8 cellular contexts compared by ENCODE assay signal in the genomic region with DNA sequence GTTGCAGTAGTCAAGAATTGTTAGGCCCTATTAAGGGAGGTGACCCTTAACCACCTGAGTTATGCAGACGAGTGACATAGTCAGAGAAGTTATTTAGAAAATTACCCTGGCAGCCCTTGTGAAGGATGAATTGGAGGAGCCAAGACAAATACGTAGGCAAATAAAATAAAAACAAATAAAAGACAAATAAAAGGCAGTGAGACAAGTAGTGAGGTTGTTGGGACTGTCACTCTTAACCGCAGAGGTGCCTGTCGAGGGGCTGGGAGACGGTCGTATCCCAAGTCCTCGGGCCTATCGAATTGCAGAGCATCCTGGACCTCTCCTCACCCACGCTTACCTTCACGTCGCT. TPM values are rescaled to one million over a fixed set of nuclear protein-coding genes. Genes with fewer than 3 reads are reported as not detected.
DNase-seq lines count a peak whose midpoint lies in the region; ATAC-seq, FAIRE-seq and TF ChIP-seq lines count a peak whose summit lies in the region.

No MANE protein-coding gene starts in this region.

- dilution Hi-C loops in endothelial cell of umbilical vein (cut with MboI; ENCODE audit: extremely low pct_ligation_motif_present, low sequenced_read_pairs), result no loop called here

- no peaks in the 10 kb centered on the region for H3K9me1 ChIP-seq in endothelial cell of umbilical vein (replicated peaks; ENCODE audit: control insufficient read depth, extremely low read depth, insufficient read depth, low read length)

- H2BK15ac ChIP-seq in neuronal stem cell (ENCODE audit: low read length), result no peak overlapping the region

- BruUV-seq in endothelial cell of umbilical vein (replicated peaks; lab: Mats Ljungman, UMichigan), result no TSS peak

- H3K4ac ChIP-seq in neuronal stem cell (ENCODE audit: low read length), result no peak overlapping the region

- POLR2A ChIA-PET in endothelial cell of umbilical vein (lab: Charles Lee), result no interaction called here

- H3K9ac ChIP-seq in BLaER1 treated with 17β-estradiol and CSF1 and Interleukin-3, amounts not matched to agents 10 nM and 100 nM, result peak overlapping the region; percentile 56 to 85 (median 82); a peak in 21 of 22 replicates
- H3K9ac ChIP-seq in endothelial cell of umbilical vein (replicated peaks; ENCODE audit: extremely low read depth, insufficient read depth, low read length), result no peak overlapping the region
- peak overlapping the region; percentile 88 for H3K9ac ChIP-seq in neuronal stem cell (ENCODE audit: low read depth, low read length, poor library complexity)

- no CpG with 5 or more reads among the region's 11 CpGs for WGBS in neuronal stem cell (ENCODE audit: extremely low coverage in 2 of 2, insufficient read length in 2 of 2, insufficient replicate concordance in 1 of 2), 2 donors

- intact Hi-C loops in endothelial cell of umbilical vein (cut with micrococcal nuclease), result no loop called here

- H3K23ac ChIP-seq in neuronal stem cell (ENCODE audit: low read depth, low read length, poor library complexity), result peak overlapping the region; percentile 73

- no peaks in the 10 kb centered on the region for H3K79me1 ChIP-seq in neuronal stem cell (ENCODE audit: low read depth, low read length)

- no peak for DNase-seq in endothelial cell of umbilical vein (ENCODE audit: low read depth, low spot score)
- DNase-seq in neuronal stem cell (ENCODE audit: low spot score), result no peak
- no peak for DNase-seq in HuH-7.5 (ENCODE audit: low spot score)

- H2BK120ac ChIP-seq in neuronal stem cell (ENCODE audit: low read depth, low read length), result no peak overlapping the region

- no peaks in the 10 kb centered on the region for H3K79me2 ChIP-seq in endothelial cell of umbilical vein (ENCODE audit: control insufficient read depth, insufficient read depth, low read length)

- H3K18ac ChIP-seq in neuronal stem cell (ENCODE audit: low read length), result peak overlapping the region; percentile 48

- no peak for TF ChIP-seq POLR2A in endothelial cell of umbilical vein (IDR thresholded peaks at IDR 0.05; ENCODE audit: low read depth, low read length)

- H4K20me1 ChIP-seq in BLaER1 treated with 17β-estradiol and CSF1 and Interleukin-3, amounts not matched to agents 10 nM and 100 nM, result no peaks in the 10 kb centered on the region
- H4K20me1 ChIP-seq in endothelial cell of umbilical vein (replicated peaks; ENCODE audit: control insufficient read depth, extremely low read depth, insufficient read depth, low read length), result no peaks in the 10 kb centered on the region

- no peak for ATAC-seq in GM21528 (IDR thresholded peaks at IDR 0.05; ENCODE audit: low FRiP score, unreplicated experiment)
- ATAC-seq in HG03354 (IDR thresholded peaks at IDR 0.05; ENCODE audit: poor library complexity, severe bottlenecking, unreplicated experiment), result no peak
- no peak for ATAC-seq in GM21447 (IDR thresholded peaks at IDR 0.05; ENCODE audit: unreplicated experiment)

- no peak overlapping the region for H2BK5ac ChIP-seq in neuronal stem cell (ENCODE audit: low read length)

- no peaks in the 10 kb centered on the region for H3K36me3 ChIP-seq in BLaER1 treated with 17β-estradiol and CSF1 and Interleukin-3, amounts not matched to agents 10 nM and 100 nM
- H3K36me3 ChIP-seq in KOPT-K1 (ENCODE audit: insufficient read depth, low read length), result no peaks in the 10 kb centered on the region
- no peaks in the 10 kb centered on the region for H3K36me3 ChIP-seq in endothelial cell of umbilical vein (ENCODE audit: control insufficient read depth in 2 of 2, extremely low read depth in 1 of 2, insufficient read depth in 2 of 2, low read length in 2 of 2)
- H3K36me3 ChIP-seq in neuronal stem cell (replicated peaks in 1 of 2; ENCODE audit: control insufficient read depth in 2 of 2, insufficient read depth in 2 of 2, low read length in 2 of 2), result no peaks in the 10 kb centered on the region

- peaks cover 0 to 19% (median 6%) of the 10 kb centered on the region in 10 experiments; a peak in 7 of 20 replicates for H3K4me1 ChIP-seq in BLaER1 treated with 17β-estradiol and CSF1 and Interleukin-3, amounts not matched to agents 10 nM and 100 nM
- H3K4me1 ChIP-seq in endothelial cell of umbilical vein (ENCODE audit: control insufficient read depth, extremely low read depth, insufficient read depth, low read length) (no peaks in the 10 kb centered on the region), neuronal stem cell (ENCODE audit: control insufficient read depth in 2 of 2, insufficient read depth in 1 of 2, low read depth in 1 of 2, low read length in 2 of 2) (no peaks in the 10 kb centered on the region)

- H2AFZ ChIP-seq in endothelial cell of umbilical vein (ENCODE audit: low read depth, low read length), result peak overlapping the region; percentile 80
- peak overlapping the region; percentile 93 for H2AFZ ChIP-seq in neuronal stem cell (ENCODE audit: low read length)

- no peak for FAIRE-seq in endothelial cell of umbilical vein (lab: Jason Lieb, UNC)

- H2BK12ac ChIP-seq in neuronal stem cell (ENCODE audit: low read length), result no peak overlapping the region

- H3K14ac ChIP-seq in neuronal stem cell (ENCODE audit: low read length), result no peak overlapping the region

- H3K27me3 ChIP-seq in BLaER1 treated with 17β-estradiol and CSF1 and Interleukin-3, amounts not matched to agents 10 nM and 100 nM, result peaks cover 0 to 46% (median 14%) of the 10 kb centered on the region in 11 experiments; a peak in 11 of 22 replicates
- no peaks in the 10 kb centered on the region for H3K27me3 ChIP-seq in endothelial cell of umbilical vein (ENCODE audit: control insufficient read depth in 2 of 2, insufficient read depth in 2 of 2, low read length in 2 of 2)
- no peaks in the 10 kb centered on the region for H3K27me3 ChIP-seq in neuronal stem cell (ENCODE audit: control insufficient read depth in 3 of 3, insufficient read depth in 3 of 3, low read depth in 1 of 3, low read length in 3 of 3)

- H4K91ac ChIP-seq in neuronal stem cell (ENCODE audit: low read depth, low read length, poor library complexity), result no peak overlapping the region

- no peak overlapping the region for H4K8ac ChIP-seq in neuronal stem cell (ENCODE audit: low read depth, low read length)

- H3K27ac ChIP-seq in BLaER1 treated with 17β-estradiol and CSF1 and Interleukin-3, amounts not matched to agents 10 nM and 100 nM, result peak overlapping the region in 10 of 11 experiments; percentile 74 to 87 (median 84); a peak in 16 of 22 replicates
- peak overlapping the region; percentile 95 for H3K27ac ChIP-seq in KOPT-K1 (ENCODE audit: low read depth, low read length, poor library complexity, severe bottlenecking)
- H3K27ac ChIP-seq in endothelial cell of umbilical vein (ENCODE audit: insufficient read depth, low read depth, low read length), result no peak overlapping the region
- no peak overlapping the region for H3K27ac ChIP-seq in neuronal stem cell (replicated peaks; ENCODE audit: low read length)

- H3K9me3 ChIP-seq in BLaER1 treated with 17β-estradiol and CSF1 and Interleukin-3, amounts not matched to agents 10 nM and 100 nM (replicated peaks in 1 of 11), result peaks cover 0 to 11% (median 9%) of the 10 kb centered on the region in 11 experiments; a peak in 11 of 22 replicates
- no peaks in the 10 kb centered on the region for H3K9me3 ChIP-seq in KOPT-K1 (ENCODE audit: insufficient read depth, low read length, poor library complexity, severe bottlenecking)
- no peaks in the 10 kb centered on the region for H3K9me3 ChIP-seq in endothelial cell of umbilical vein (replicated peaks; ENCODE audit: control insufficient read depth, insufficient read depth, low read length)
- H3K9me3 ChIP-seq in neuronal stem cell (replicated peaks in 1 of 2; ENCODE audit: control insufficient read depth in 2 of 2, insufficient read depth in 1 of 2, low read depth in 1 of 2, low read length in 2 of 2), result no peaks in the 10 kb centered on the region

- no peak for TF ChIP-seq CTCF in endothelial cell of umbilical vein (IDR thresholded peaks at IDR 0.05; ENCODE audit: extremely low read depth in 1 of 2, insufficient read depth in 1 of 2, low read depth in 1 of 2, low read length in 2 of 2)

- peak overlapping the region; percentile 56 to 77 (median 69) for H3K4me3 ChIP-seq in BLaER1 treated with 17β-estradiol and CSF1 and Interleukin-3, amounts not matched to agents 10 nM and 100 nM
- H3K4me3 ChIP-seq in endothelial cell of umbilical vein (replicated peaks in 1 of 3; ENCODE audit: insufficient read depth in 1 of 3, low read depth in 1 of 3, low read length in 3 of 3) (peak overlapping the region in 1 of 3 experiments; percentile 31), neuronal stem cell (ENCODE audit: low read length in 2 of 2) (peak overlapping the region; percentile 64 to 80)

- no peak overlapping the region for H2AK5ac ChIP-seq in neuronal stem cell (ENCODE audit: low read depth, low read length)

- peak overlapping the region; percentile 48 to 75 (median 66) for H3K4me2 ChIP-seq in BLaER1 treated with 17β-estradiol and CSF1 and Interleukin-3, amounts not matched to agents 10 nM and 100 nM
- peak overlapping the region; percentile 55 for H3K4me2 ChIP-seq in endothelial cell of umbilical vein (ENCODE audit: insufficient read depth, low read length)
- H3K4me2 ChIP-seq in neuronal stem cell (ENCODE audit: insufficient read depth, low read length, poor library complexity, severe bottlenecking), result peak overlapping the region; percentile 54

- CTCF ChIA-PET in endothelial cell of umbilical vein (lab: Charles Lee), result interaction anchor here (0.6 to 1.2 kb wide), 3 partner anchors 59 to 489 kb away, joined by 3 to 4 read pairs (median 3); no protein-coding TSS in a partner anchor

RNA-seq across cellular contexts. Expression of a gene that starts 0.4 kb away (rescaled TPM):
- total RNA-seq in endothelial cell of umbilical vein, result not detected in 2 replicates
- not detected in 2 replicates for polyA plus RNA-seq in endothelial cell of umbilical vein
- not detected in 2 replicates for polyA plus RNA-seq in endothelial cell of umbilical vein (2011; cell fraction: cytosol; rRNA removed)
- polyA plus RNA-seq in endothelial cell of umbilical vein (2011; cell fraction: nucleus; rRNA removed), result not detected in 2 replicates
- 0.05 and 0.07 TPM in 2 replicates for polyA plus RNA-seq in endothelial cell of umbilical vein (2012)
- polyA minus RNA-seq in endothelial cell of umbilical vein, result 0.04 TPM in 1 of 2 replicates, not detected in the other
- not detected for polyA minus RNA-seq in endothelial cell of umbilical vein (2011; cell fraction: cytosol; rRNA and poly(A)+ RNA removed)
- not detected in 2 replicates for polyA minus RNA-seq in endothelial cell of umbilical vein (2011; cell fraction: nucleus; rRNA and poly(A)+ RNA removed)
- polyA plus RNA-seq in neuronal stem cell (2013, experiment 1 of 2), result 5.2 TPM
- 5.2 TPM for polyA plus RNA-seq in neuronal stem cell (2013, experiment 2 of 2)

RNA-seq across cellular contexts. Expression of a gene that starts 58.0 kb away (rescaled TPM):
- total RNA-seq in endothelial cell of umbilical vein, result 12.8 and 14.6 TPM in 2 replicates
- 11.5 and 12.8 TPM in 2 replicates for polyA plus RNA-seq in endothelial cell of umbilical vein
- 16.5 and 17.3 TPM in 2 replicates for polyA plus RNA-seq in endothelial cell of umbilical vein (2011; cell fraction: cytosol; rRNA removed)
- 29.2 and 32.5 TPM in 2 replicates for polyA plus RNA-seq in endothelial cell of umbilical vein (2011; cell fraction: nucleus; rRNA removed)
- polyA plus RNA-seq in endothelial cell of umbilical vein (2012), result 10.7 and 11.2 TPM in 2 replicates
- polyA minus RNA-seq in endothelial cell of umbilical vein, result 11.9 and 17.2 TPM in 2 replicates
- polyA minus RNA-seq in endothelial cell of umbilical vein (2011; cell fraction: cytosol; rRNA and poly(A)+ RNA removed), result not detected
- 10.1 and 14.5 TPM in 2 replicates for polyA minus RNA-seq in endothelial cell of umbilical vein (2011; cell fraction: nucleus; rRNA and poly(A)+ RNA removed)
- polyA plus RNA-seq in neuronal stem cell (2013, experiment 1 of 2), result 33.8 TPM
- polyA plus RNA-seq in neuronal stem cell (2013, experiment 2 of 2), result 33.5 TPM

Comparison
In these comparisons a context has a peak if more than half of its experiments do, and no peak if none do; other contexts are left out.
1. H3K27ac ChIP-seq: peak in BLaER1 treated with 17β-estradiol and CSF1 and Interleukin-3, amounts not matched to agents 10 nM and 100 nM (10 of 11) and KOPT-K1 (single experiment); none in endothelial cell of umbilical vein (single experiment) and neuronal stem cell (single experiment).
2. Peak in every context shown above with its lines, with median percentiles within 50 percentile points of each other: H3K4me2 ChIP-seq.